ENCODE assay signal across 15 cellular contexts in the genomic region with DNA sequence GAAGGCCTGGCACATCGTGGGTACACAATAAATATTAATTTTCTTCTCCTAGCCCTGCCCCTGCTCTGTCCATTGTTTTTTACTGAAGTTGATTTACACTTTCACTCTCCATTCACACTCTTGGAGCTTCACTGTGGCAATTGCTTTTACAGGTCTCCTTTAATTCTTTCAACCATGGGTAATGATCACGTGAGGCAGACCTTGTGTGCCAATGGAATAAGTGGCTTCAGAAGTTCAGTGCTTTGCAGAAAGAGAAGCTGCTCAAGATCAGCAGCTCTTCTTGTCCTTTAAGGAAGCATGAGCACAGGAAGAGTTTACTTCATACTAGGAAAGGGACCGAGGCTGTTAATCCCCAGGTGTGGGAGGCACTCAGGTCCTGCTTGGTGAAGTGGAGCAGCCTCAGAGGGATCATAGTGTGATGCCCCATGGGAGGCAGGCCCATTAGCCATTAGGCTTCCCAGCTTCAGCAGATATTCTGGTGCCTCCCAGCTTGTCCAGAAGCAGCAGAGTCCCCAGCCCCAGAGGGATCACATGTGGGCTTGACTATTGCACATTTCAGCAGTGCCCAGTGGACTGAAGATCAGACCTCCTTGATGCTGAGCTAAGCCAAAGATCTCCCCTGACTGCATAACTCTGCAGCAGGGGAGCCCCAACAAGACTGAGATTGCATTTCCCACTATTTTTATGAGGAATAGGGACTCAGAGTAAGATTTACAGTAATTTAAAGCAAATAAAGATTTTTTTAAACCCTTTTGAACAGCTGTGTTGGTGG. TPM values are rescaled to one million over a fixed set of nuclear protein-coding genes. Genes with fewer than 3 reads are reported as not detected.
DNase-seq lines count a peak whose midpoint lies in the region; ATAC-seq and TF ChIP-seq lines count a peak whose summit lies in the region.
"Had no signal": no experiment of that assay in that cellular context is flagged by ENCODE, and none has a peak within 500 bp of the region (broad histone marks: within the 10 kb centered on the region; RNA-seq: fewer than 3 reads in every experiment).

No MANE protein-coding gene starts in this region.

- peak; percentile 32 for DNase-seq in DMS79 treated with DMSO at 0.1 percent for 48 hours (lab: John Stamatoyannopoulos, UW)
- DNase-seq in DMS79 (lab: John Stamatoyannopoulos, UW), result no peak
- peak; percentile 25 to 63 for DNase-seq in NCI-H526 (lab: John Stamatoyannopoulos, UW)
- DNase-seq in foreskin keratinocyte, result no peak
- peak; percentile 54 to 57 for DNase-seq in thyroid gland
- DNase-seq in left lung, result no peak
- DNase-seq in hypothalamus (lab: John Stamatoyannopoulos, UW), result no peak
- no peak for DNase-seq in HUDEP-2 (lab: John Stamatoyannopoulos, UW; ENCODE audit: unreplicated experiment in 76 of 76)
- DNase-seq: DMS153, NCI-H1417 treated with DMSO at 0.1 percent for 48 hours, NCI-H2029, NCI-H510A treated with DMSO at 0.1 percent for 48 hours had no signal

- H3K27me3 ChIP-seq in foreskin keratinocyte (peaks cover 42% of the 10 kb centered on the region), thyroid gland (no peaks in the 10 kb centered on the region), left lung (peaks cover 4 to 32% of the 10 kb centered on the region in 2 donors)

- intact Hi-C loops in thyroid gland (cut with DNase I) (loop anchor here (10.0 kb wide), 1 partner anchor 186 kb away; no protein-coding TSS in a partner anchor), left lung (cut with DNase I) (no loop called here)

- TF ChIP-seq POLR2A in thyroid gland (IDR thresholded peaks at IDR 0.05), result no peak

- H3K36me3 ChIP-seq in thyroid gland (no peaks in the 10 kb centered on the region), left lung (no peaks in the 10 kb centered on the region)
- H3K36me3 ChIP-seq: HAP-1 had no signal

- ATAC-seq in foreskin keratinocyte (peak; percentile 11), left lung (no peak)

- H3K27ac ChIP-seq in foreskin keratinocyte (no peak overlapping the region), thyroid gland (peak overlapping the region in 1 of 3 donors; percentile 7), left lung (no peak overlapping the region)
- H3K27ac ChIP-seq: 22Rv1 had no signal

- TF ChIP-seq CTCF in foreskin keratinocyte (conservative IDR thresholded peaks at IDR 0.05) (no peak), thyroid gland (IDR thresholded peaks at IDR 0.05) (no peak), left lung (IDR thresholded peaks at IDR 0.05) (no peak)

- H3K9me3 ChIP-seq in thyroid gland (no peaks in the 10 kb centered on the region), left lung (no peaks in the 10 kb centered on the region)
- H3K9me3 ChIP-seq: HAP-1 had no signal

- no peaks in the 10 kb centered on the region for H3K4me1 ChIP-seq in foreskin keratinocyte
- H3K4me1 ChIP-seq in thyroid gland, result peaks cover 30 to 35% of the 10 kb centered on the region in 2 donors
- no peaks in the 10 kb centered on the region for H3K4me1 ChIP-seq in left lung
- H3K4me1 ChIP-seq: HAP-1 had no signal

- WGBS in thyroid gland, 2 donors, result 36% methylated on average over 3 of the region's 3 CpGs

- no peak overlapping the region for H3K4me3 ChIP-seq in thyroid gland (replicated peaks in 1 of 3)
- H3K4me3 ChIP-seq in left lung, result no peak overlapping the region
- H3K4me3 ChIP-seq: HAP-1 had no signal

RNA-seq across cellular contexts. Expression of a gene that starts 5.0 kb away (rescaled TPM):
- total RNA-seq in foreskin keratinocyte (not detected in 2 replicates), thyroid gland (1 to 10 TPM; 1.5 to 4.0 (median 1.6) TPM), left lung (not detected)
- polyA plus RNA-seq in foreskin keratinocyte, result not detected in 2 replicates
- total RNA-seq: HT-29 had no signal

Comparison
In these comparisons a context has a peak if more than half of its experiments do, and no peak if none do; other contexts are left out.
1. DNase-seq: peak in DMS79 treated with DMSO at 0.1 percent for 48 hours (single experiment), NCI-H526 (2 of 2) and thyroid gland (2 of 2); none in DMS79 (single experiment), foreskin keratinocyte (0 of 2), left lung (0 of 2), hypothalamus (0 of 51) and HUDEP-2 (0 of 76).